In the genomic region with DNA sequence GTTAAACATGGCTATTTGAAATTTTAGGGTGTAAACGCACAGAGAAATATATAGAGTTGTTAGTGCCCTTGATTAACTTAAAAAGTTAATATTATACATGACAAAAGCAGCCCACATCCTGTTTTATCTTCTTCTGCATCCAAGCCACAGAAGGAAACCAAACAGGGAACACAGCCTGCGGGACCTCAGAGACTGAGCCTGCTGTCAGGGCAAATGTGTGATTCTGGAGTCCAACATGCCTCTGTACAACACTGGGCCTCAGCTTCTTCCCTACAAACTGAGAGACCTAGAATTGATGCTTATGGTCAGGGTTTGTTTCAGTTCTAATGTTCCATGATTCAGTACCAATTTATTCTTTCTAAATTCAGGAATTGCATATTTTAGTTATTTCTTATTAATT, we compare ENCODE assay signal across 19 cellular contexts.
"Had no signal": no experiment of that assay in that cellular context is flagged by ENCODE, and none has a peak within 500 bp of the region (broad histone marks: within the 10 kb centered on the region; RNA-seq: fewer than 3 reads in every experiment).

No MANE protein-coding gene starts in this region.

- H3K27ac ChIP-seq: neutrophil, psoas muscle, right lobe of liver, spleen, tibial artery, upper lobe of left lung, vagina had no signal

- DNase-seq: endodermal cell; islet precursor cell; left cardiac atrium; naive thymus-derived CD4-positive, alpha-beta T cell; psoas muscle; retina; right lobe of liver; spleen; stimulated activated CD4-positive, alpha-beta T cell treated with anti-CD3 and anti-CD28 coated beads, Interleukin-15, amount 100 ng/mL, for 24 hours; stimulated activated CD4-positive, alpha-beta T cell treated with anti-CD3 and anti-CD28 coated beads, Interleukin-1b, Interleukin-23, amount 100 ng/mL, for 48 hours; stimulated activated CD4-positive, alpha-beta T cell treated with anti-CD3 and anti-CD28 coated beads, Interleukin-4, amount 100 ng/mL, for 24 hours; tibial artery; upper lobe of left lung had no signal

- H3K27me3 ChIP-seq: neutrophil, right lobe of liver, spleen, tibial artery, upper lobe of left lung, vagina had no signal

- H3K4me3 ChIP-seq: psoas muscle, right lobe of liver, spleen, tibial artery, upper lobe of left lung, vagina had no signal

- H3K36me3 ChIP-seq: neutrophil, right lobe of liver, spleen, tibial artery, upper lobe of left lung, vagina had no signal

- ATAC-seq: left cardiac atrium; naive thymus-derived CD4-positive, alpha-beta T cell; psoas muscle; right lobe of liver; stimulated activated memory B cell treated with anti-CD40 and anti-IgM and Interleukin-4, amounts not matched to agents 10 μg/mL and 1 μg/mL and 100 μg/mL, for 72 hours had no signal

- FAIRE-seq: colon, endothelial cell of umbilical vein, frontal cortex had no signal

- H3K4me1 ChIP-seq: psoas muscle, right lobe of liver, spleen, tibial artery, upper lobe of left lung, vagina had no signal

- H3K9me3 ChIP-seq: neutrophil, psoas muscle, right lobe of liver, spleen, tibial artery, upper lobe of left lung, vagina had no signal
